Comparison of ENCODE assay signal across 21 cellular contexts in the genomic region with DNA sequence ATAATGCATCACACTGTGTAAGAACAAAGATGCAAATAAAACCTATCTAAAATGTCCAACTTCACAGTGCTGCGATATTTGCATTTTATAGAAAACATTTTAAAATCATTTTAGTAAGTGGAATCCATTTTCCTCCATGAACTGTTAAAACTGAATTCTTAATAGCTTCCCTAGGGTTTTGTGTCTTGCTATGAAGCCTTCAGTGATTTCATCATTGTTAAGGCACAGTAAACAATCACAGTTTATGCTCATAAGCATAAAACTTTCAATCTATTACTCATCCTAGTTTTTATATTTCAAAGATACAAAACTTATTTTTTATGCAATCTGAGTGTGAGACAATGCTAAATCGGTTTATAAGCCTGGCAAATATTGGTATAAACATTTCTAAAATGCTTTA.
"Had no signal": no experiment of that assay in that cellular context is flagged by ENCODE, and none has a peak within 500 bp of the region (broad histone marks: within the 10 kb centered on the region; RNA-seq: fewer than 3 reads in every experiment).

No MANE protein-coding gene starts in this region.

- H3K9me3 ChIP-seq: left lung, mucosa of descending colon, psoas muscle, sigmoid colon, stomach, thyroid gland had no signal

- H3K4me3 ChIP-seq: left lung, mucosa of descending colon, psoas muscle, sigmoid colon, stomach, thyroid gland had no signal

- H3K4me1 ChIP-seq: left lung, psoas muscle, sigmoid colon had no signal

- DNase-seq: cortex of kidney; dorsolateral prefrontal cortex; effector CD4-positive, alpha-beta T cell; foreskin melanocyte; left cardiac atrium; left lung; mesenchymal stem cell; mucosa of descending colon; naive thymus-derived CD4-positive, alpha-beta T cell; nucleus accumbens; posterior cingulate gyrus; psoas muscle; right cardiac atrium; sigmoid colon; stimulated activated CD4-positive, alpha-beta T cell treated with anti-CD3 and anti-CD28 coated beads, Interleukin-2, amount 100 ng/mL, for 24 hours; stimulated activated CD4-positive, alpha-beta T cell treated with anti-CD3 and anti-CD28 coated beads, Interleukin-4, amount 100 ng/mL, for 24 hours; stimulated activated naive CD4-positive, alpha-beta T cell treated with Interleukin-2 at 50 U/mL for 16 hours; stomach; thyroid gland; trophoblast cell had no signal

- H3K36me3 ChIP-seq: left lung, sigmoid colon, stomach, thyroid gland had no signal

- ATAC-seq: left cardiac atrium; left lung; mucosa of descending colon; naive thymus-derived CD4-positive, alpha-beta T cell; psoas muscle; right cardiac atrium; stimulated activated effector memory CD8-positive, alpha-beta T cell treated with anti-CD3 and anti-CD28 coated beads, Interleukin-12 subunit alpha, Interleukin-12 subunit beta, amount 100 ng/mL, for 72 hours had no signal

- H3K27ac ChIP-seq: left lung, psoas muscle, sigmoid colon, stomach, thyroid gland had no signal

- H3K27me3 ChIP-seq: dorsolateral prefrontal cortex, left lung, sigmoid colon, stomach, thyroid gland had no signal
